32 cellular contexts compared by ENCODE assay signal in the genomic region with DNA sequence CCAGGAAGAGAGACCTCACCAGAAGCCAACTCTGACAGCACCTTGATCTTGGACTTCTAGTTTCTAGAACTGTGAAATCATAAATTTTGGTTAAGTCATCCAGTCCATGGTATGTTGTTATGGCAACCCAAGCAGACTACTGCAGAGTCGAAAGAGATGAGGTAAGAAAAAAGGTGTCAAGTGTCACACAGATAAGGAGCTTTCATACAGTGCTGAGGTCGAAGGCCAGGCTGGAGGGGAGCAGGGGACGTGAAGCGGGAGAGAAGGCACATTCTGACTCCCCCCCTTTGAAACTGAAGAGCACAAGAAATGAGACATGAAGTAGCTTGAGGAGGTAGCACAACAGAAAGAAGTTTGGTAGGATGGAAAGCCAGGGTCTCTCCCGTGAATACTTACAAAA.
DNase-seq lines count a peak whose midpoint lies in the region; ATAC-seq, FAIRE-seq and TF ChIP-seq lines count a peak whose summit lies in the region.
"Had no signal": no experiment of that assay in that cellular context is flagged by ENCODE, and none has a peak within 500 bp of the region (broad histone marks: within the 10 kb centered on the region; RNA-seq: fewer than 3 reads in every experiment).

No MANE protein-coding gene starts in this region.

- WGBS in upper lobe of left lung, 2 donors: 46 to 50% methylated on average over 4 to 5 of the region's 5 CpGs

- POLR2A ChIA-PET in Caco-2 (lab: Charles Lee): no interaction called here
- POLR2A ChIA-PET in CD4-positive, alpha-beta T cell (lab: Charles Lee): no interaction called here

- no peak for ATAC-seq in upper lobe of left lung (ENCODE audit: low FRiP score in 2 of 2)
- no peak for ATAC-seq in CD4-positive, alpha-beta T cell (ENCODE audit: poor library complexity)
- no peak for ATAC-seq in activated naive CD4-positive, alpha-beta T cell treated with anti-CD3 and anti-CD28 coated beads, Interleukin-2, amount 50 U/mL, for 72 hours

- DNase-seq in Caco-2: peak in 1 of 2 experiments; percentile 37
- DNase-seq in HT1080 (ENCODE audit: low read depth): peak; percentile 15
- peak; percentile 59 for DNase-seq in astrocyte (ENCODE audit: low read depth)
- DNase-seq in kidney glomerular epithelial cell (lab: John Stamatoyannopoulos, UW): peak; percentile 34
- no peak for DNase-seq in SIG-M5 (lab: John Stamatoyannopoulos, UW)
- DNase-seq in upper lobe of left lung: no peak
- DNase-seq in CD4-positive, alpha-beta T cell: no peak
- no peak for DNase-seq in activated naive CD4-positive, alpha-beta T cell treated with anti-CD3 and anti-CD28 coated beads, Interleukin-2, amount 50 U/mL, for 72 hours (ENCODE audit: low spot score in 2 of 2)
- DNase-seq: ACHN; activated CD4-positive, alpha-beta T cell treated with anti-CD3 and anti-CD28 coated beads, Interleukin-2, amount 50 U/mL, for 1 hour; activated naive CD4-positive, alpha-beta T cell treated with anti-CD3 and anti-CD28 coated beads, Interleukin-2, amount 50 U/mL, for 16 hours; aorta; dorsolateral prefrontal cortex; foreskin melanocyte; hippocampal formation; KG1; kidney; NCI-H1048; NCI-H187; NCI-H510A; occipital lobe; Peyer's patch; spleen; stimulated activated CD4-positive, alpha-beta T cell treated with anti-CD3 and anti-CD28 coated beads, Interleukin-4, amount 100 ng/mL, for 1 hour; stimulated activated naive CD4-positive, alpha-beta T cell treated with Interleukin-2 at 50 U/mL for 16 hours; thyroid gland had no signal

- H3K4me1 Mint-ChIP-seq in Caco-2 (ENCODE audit: low read depth, unreplicated experiment): peaks cover 25% of the 10 kb centered on the region
- peaks cover 12% of the 10 kb centered on the region for H3K4me1 Mint-ChIP-seq in astrocyte (ENCODE audit: low read depth, unreplicated experiment)
- H3K4me1 Mint-ChIP-seq in CD4-positive, alpha-beta T cell (ENCODE audit: low read depth): no peaks in the 10 kb centered on the region
- H3K4me1 Mint-ChIP-seq: central memory CD8-positive, alpha-beta T cell had no signal

- H3K4me3 ChIP-seq in Caco-2 (ENCODE audit: low read depth, low read length) (no peak overlapping the region), astrocyte (ENCODE audit: insufficient read depth, low read depth, low read length) (no peak overlapping the region), upper lobe of left lung (no peak overlapping the region)
- H3K4me3 ChIP-seq: BLaER1 treated with 17β-estradiol and CSF1 and Interleukin-3, amounts not matched to agents 10 nM and 100 nM; dorsolateral prefrontal cortex; HAP-1; Peyer's patch; spleen; thyroid gland had no signal

- H3K9ac ChIP-seq in astrocyte (ENCODE audit: low read length): no peak overlapping the region
- H3K9ac ChIP-seq: BLaER1 treated with 17β-estradiol and CSF1 and Interleukin-3, amounts not matched to agents 10 nM and 100 nM had no signal

- TF ChIP-seq CTCF in Caco-2 (IDR thresholded peaks at IDR 0.05; ENCODE audit: insufficient read depth in 1 of 2, low read depth in 1 of 2, low read length in 1 of 2, severe bottlenecking in 1 of 2, unreplicated experiment in 1 of 2) (no peak), astrocyte (IDR thresholded peaks at IDR 0.05; ENCODE audit: insufficient read depth, low read depth, low read length) (no peak), upper lobe of left lung (IDR thresholded peaks at IDR 0.05) (no peak)
- no peak for TF ChIP-seq CTCF in CD4-positive, alpha-beta T cell (IDR thresholded peaks at IDR 0.05)

- H3K9me3 Mint-ChIP-seq in Caco-2 (ENCODE audit: unreplicated experiment) (peaks cover 7% of the 10 kb centered on the region), astrocyte (ENCODE audit: unreplicated experiment) (no peaks in the 10 kb centered on the region)
- no peaks in the 10 kb centered on the region for H3K9me3 Mint-ChIP-seq in CD4-positive, alpha-beta T cell
- H3K9me3 Mint-ChIP-seq in activated naive CD4-positive, alpha-beta T cell treated with anti-CD3 and anti-CD28 coated beads, Interleukin-2, amount 50 U/mL, for 72 hours: peaks cover 0 to 2% of the 10 kb centered on the region in 2 donors
- H3K9me3 Mint-ChIP-seq: activated T-helper 1 cell treated with anti-CD3 and anti-CD28 coated beads, Interleukin-12 subunit alpha, Interleukin-12 subunit beta, Interleukin-2, Interleukin-4 antibody, amounts not matched to agents 30 ng/mL and 10 ng/mL and 1 ng/mL, durations not matched to agents 14 hours and 24 hours and 36 hours had no signal

- CTCF ChIA-PET in Caco-2 (lab: Charles Lee): no interaction called here
- CTCF ChIA-PET in CD4-positive, alpha-beta T cell (lab: Charles Lee): no interaction called here

- peak overlapping the region; percentile 30 for H3K4me3 Mint-ChIP-seq in Caco-2 (ENCODE audit: unreplicated experiment)
- H3K4me3 Mint-ChIP-seq in astrocyte (ENCODE audit: unreplicated experiment): no peak overlapping the region
- H3K4me3 Mint-ChIP-seq in CD4-positive, alpha-beta T cell: no peak overlapping the region
- H3K4me3 Mint-ChIP-seq: activated T-helper 1 cell treated with anti-CD3 and anti-CD28 coated beads, Interleukin-12 subunit alpha, Interleukin-12 subunit beta, Interleukin-2, Interleukin-4 antibody, amounts not matched to agents 30 ng/mL and 10 ng/mL and 1 ng/mL, durations not matched to agents 14 hours and 24 hours and 36 hours; central memory CD8-positive, alpha-beta T cell had no signal

- TF ChIP-seq POLR2A in upper lobe of left lung (IDR thresholded peaks at IDR 0.05): no peak

- H3K4me1 ChIP-seq in Caco-2 (peaks cover 25% of the 10 kb centered on the region), astrocyte (ENCODE audit: insufficient read depth, low read length) (peaks cover 6% of the 10 kb centered on the region), upper lobe of left lung (no peaks in the 10 kb centered on the region)
- H3K4me1 ChIP-seq: BLaER1 treated with 17β-estradiol and CSF1 and Interleukin-3, amounts not matched to agents 10 nM and 100 nM; HAP-1; Peyer's patch; spleen; thyroid gland had no signal

- no peak for TF ChIP-seq EP300 in upper lobe of left lung (IDR thresholded peaks at IDR 0.05)

- FAIRE-seq in astrocyte (lab: Jason Lieb, UNC): no peak
- FAIRE-seq: D721Med, kidney had no signal

- no peaks in the 10 kb centered on the region for H3K79me2 ChIP-seq in astrocyte (ENCODE audit: insufficient read depth, low read length)

- H3K36me3 Mint-ChIP-seq in Caco-2 (ENCODE audit: insufficient read depth, unreplicated experiment): peaks cover 5% of the 10 kb centered on the region
- H3K36me3 Mint-ChIP-seq in astrocyte (ENCODE audit: low read depth, unreplicated experiment): no peaks in the 10 kb centered on the region
- no peaks in the 10 kb centered on the region for H3K36me3 Mint-ChIP-seq in CD4-positive, alpha-beta T cell (ENCODE audit: low read depth)
- H3K36me3 Mint-ChIP-seq in activated naive CD4-positive, alpha-beta T cell treated with anti-CD3 and anti-CD28 coated beads, Interleukin-2, amount 50 U/mL, for 72 hours: no peaks in the 10 kb centered on the region

- H2AFZ ChIP-seq in astrocyte (ENCODE audit: low read depth, low read length): no peak overlapping the region

- H3K27ac ChIP-seq in astrocyte (ENCODE audit: low read depth, low read length) (no peak overlapping the region), upper lobe of left lung (no peak overlapping the region)
- H3K27ac ChIP-seq in CD4-positive, alpha-beta T cell (ENCODE audit: low read depth, low read length): no peak overlapping the region
- H3K27ac ChIP-seq: BLaER1 treated with 17β-estradiol and CSF1 and Interleukin-3, amounts not matched to agents 10 nM and 100 nM; dorsolateral prefrontal cortex; Peyer's patch; spleen; thyroid gland; VCaP had no signal

- peak overlapping the region; percentile 66 for H3K27ac Mint-ChIP-seq in Caco-2 (ENCODE audit: unreplicated experiment)
- H3K27ac Mint-ChIP-seq in astrocyte (ENCODE audit: unreplicated experiment): no peak overlapping the region
- no peak overlapping the region for H3K27ac Mint-ChIP-seq in CD4-positive, alpha-beta T cell
- no peak overlapping the region for H3K27ac Mint-ChIP-seq in activated naive CD4-positive, alpha-beta T cell treated with anti-CD3 and anti-CD28 coated beads, Interleukin-2, amount 50 U/mL, for 72 hours
- H3K27ac Mint-ChIP-seq: activated T-helper 1 cell treated with anti-CD3 and anti-CD28 coated beads, Interleukin-12 subunit alpha, Interleukin-12 subunit beta, Interleukin-2, Interleukin-4 antibody, amounts not matched to agents 30 ng/mL and 10 ng/mL and 1 ng/mL, durations not matched to agents 14 hours and 24 hours and 36 hours had no signal

- intact Hi-C loops in Caco-2 (cut with micrococcal nuclease; ENCODE audit: unreplicated experiment): no loop called here
- intact Hi-C loops in CD4-positive, alpha-beta T cell (cut with DNase I, micrococcal nuclease): no loop called here

- no peaks in the 10 kb centered on the region for H4K20me1 ChIP-seq in astrocyte (ENCODE audit: insufficient read depth, low read length)
- H4K20me1 ChIP-seq: BLaER1 treated with 17β-estradiol and CSF1 and Interleukin-3, amounts not matched to agents 10 nM and 100 nM had no signal

- H3K9me3 ChIP-seq in Caco-2: no peaks in the 10 kb centered on the region
- H3K9me3 ChIP-seq in astrocyte (ENCODE audit: insufficient read depth, low read depth, low read length): no peaks in the 10 kb centered on the region
- H3K9me3 ChIP-seq in upper lobe of left lung: no peaks in the 10 kb centered on the region
- no peaks in the 10 kb centered on the region for H3K9me3 ChIP-seq in CD4-positive, alpha-beta T cell (ENCODE audit: control insufficient read depth, low read length)
- H3K9me3 ChIP-seq: HAP-1, Peyer's patch, spleen, thyroid gland had no signal

- H3K36me3 ChIP-seq in Caco-2 (ENCODE audit: control insufficient read depth, insufficient read depth, low read length) (no peaks in the 10 kb centered on the region), astrocyte (ENCODE audit: insufficient read depth, low read length) (no peaks in the 10 kb centered on the region), upper lobe of left lung (no peaks in the 10 kb centered on the region)
- H3K36me3 ChIP-seq: BLaER1 treated with 17β-estradiol and CSF1 and Interleukin-3, amounts not matched to agents 10 nM and 100 nM; HAP-1; Peyer's patch; spleen; thyroid gland had no signal

- H3K27me3 Mint-ChIP-seq in Caco-2 (ENCODE audit: insufficient read depth, unreplicated experiment) (peaks cover 3% of the 10 kb centered on the region), astrocyte (ENCODE audit: low read depth, unreplicated experiment) (peaks cover 6% of the 10 kb centered on the region)
- H3K27me3 Mint-ChIP-seq in CD4-positive, alpha-beta T cell: peaks cover 44% of the 10 kb centered on the region

- H3K27me3 ChIP-seq in Caco-2 (replicated peaks; ENCODE audit: control insufficient read depth, insufficient read depth, low read length) (no peaks in the 10 kb centered on the region), astrocyte (ENCODE audit: insufficient read depth, low read length) (peaks cover 10% of the 10 kb centered on the region), upper lobe of left lung (no peaks in the 10 kb centered on the region)
- no peaks in the 10 kb centered on the region for H3K27me3 ChIP-seq in CD4-positive, alpha-beta T cell (ENCODE audit: control insufficient read depth, insufficient read depth, low read length)
- H3K27me3 ChIP-seq: BLaER1 treated with 17β-estradiol and CSF1 and Interleukin-3, amounts not matched to agents 10 nM and 100 nM; Peyer's patch; thyroid gland had no signal

- BruUV-seq in Caco-2 (replicated peaks; lab: Mats Ljungman, UMichigan): no TSS peak

- H3K4me2 ChIP-seq in astrocyte (ENCODE audit: low read length): no peak overlapping the region
- H3K4me2 ChIP-seq: BLaER1 treated with 17β-estradiol and CSF1 and Interleukin-3, amounts not matched to agents 10 nM and 100 nM had no signal

Comparison
In these comparisons a context has a peak if more than half of its experiments do, and no peak if none do; other contexts are left out.
1. DNase-seq: peak in HT1080 (single experiment), astrocyte (single experiment) and kidney glomerular epithelial cell (single experiment); none in SIG-M5 (single experiment), upper lobe of left lung (0 of 2), CD4-positive, alpha-beta T cell (0 of 10) and activated naive CD4-positive, alpha-beta T cell treated with anti-CD3 and anti-CD28 coated beads, Interleukin-2, amount 50 U/mL, for 72 hours (0 of 2).